Comparison of ENCODE assay signal across 18 cellular contexts in genomic region chr16:83147244-83147643, GRCh38.
"Had no signal": no experiment of that assay in that cellular context is flagged by ENCODE, and none has a peak within 500 bp of the region (broad histone marks: within the 10 kb centered on the region; RNA-seq: fewer than 3 reads in every experiment).

No MANE protein-coding gene starts in this region.

- H3K27me3 Mint-ChIP-seq: activated naive CD4-positive, alpha-beta T cell treated with anti-CD3 and anti-CD28 coated beads, Interleukin-2, amount 50 U/mL, for 24 hours; T-cell had no signal

- H3K4me1 ChIP-seq: esophagus muscularis mucosa, parathyroid adenoma, thyroid gland had no signal

- H3K27ac ChIP-seq: esophagus muscularis mucosa, neutrophil, parathyroid adenoma, thyroid gland had no signal

- H3K4me3 ChIP-seq: esophagus muscularis mucosa, thyroid gland had no signal

- H2AFZ ChIP-seq: parathyroid adenoma had no signal

- ATAC-seq: activated CD4-positive, CD25-positive, alpha-beta regulatory T cell treated with anti-CD3 and anti-CD28 coated beads, Interleukin-2, amount 50 U/mL, for 24 hours; activated CD8-positive, alpha-beta T cell treated with anti-CD3 and anti-CD28 coated beads, Interleukin-2, amount 10 ng/mL, durations not matched to agents 7 days and 5 days; activated T-cell treated with anti-CD3 and anti-CD28 coated beads, Interleukin-2, amount 50 U/mL, for 72 hours; natural killer cell; T-cell had no signal

- H3K79me2 ChIP-seq: parathyroid adenoma had no signal

- H3K4me1 Mint-ChIP-seq: activated CD4-positive, alpha-beta T cell treated with anti-CD3 and anti-CD28 coated beads, Interleukin-2, amount 10 ng/mL, durations not matched to agents 7 days and 5 days; activated naive CD4-positive, alpha-beta T cell treated with anti-CD3 and anti-CD28 coated beads, Interleukin-2, amount 50 U/mL, for 24 hours; natural killer cell; T-cell had no signal

- H3K36me3 Mint-ChIP-seq: activated naive CD4-positive, alpha-beta T cell treated with anti-CD3 and anti-CD28 coated beads, Interleukin-2, amount 50 U/mL, for 24 hours; natural killer cell; T-cell had no signal

- DNase-seq: activated CD4-positive, alpha-beta T cell treated with anti-CD3 and anti-CD28 coated beads, Interleukin-2, amount 10 ng/mL, durations not matched to agents 7 days and 5 days; activated CD8-positive, alpha-beta T cell treated with anti-CD3 and anti-CD28 coated beads, Interleukin-2, amount 10 ng/mL, durations not matched to agents 7 days and 5 days; activated effector memory CD4-positive, alpha-beta T cell treated with anti-CD3 and anti-CD28 coated beads, Interleukin-2, amount 50 U/mL, for 16 hours; activated T-cell treated with anti-CD3 and anti-CD28 coated beads, Interleukin-2, amount 50 U/mL, for 72 hours; effector CD4-positive, alpha-beta T cell; hypothalamus; kidney; natural killer cell; SK-N-SH; stimulated activated CD4-positive, alpha-beta T cell treated with anti-CD3 and anti-CD28 coated beads, Interleukin-2, amount 100 ng/mL, for 24 hours; stimulated activated naive CD4-positive, alpha-beta T cell treated with Interleukin-2 at 50 U/mL for 16 hours; T-cell; thyroid gland had no signal

- H3K36me3 ChIP-seq: esophagus muscularis mucosa, neutrophil, thyroid gland had no signal

- H3K27me3 ChIP-seq: esophagus muscularis mucosa, neutrophil, thyroid gland had no signal

- H3K4me2 ChIP-seq: SK-N-SH had no signal

- H3K9me3 Mint-ChIP-seq: activated CD4-positive, alpha-beta T cell treated with anti-CD3 and anti-CD28 coated beads, Interleukin-2, amount 10 ng/mL, durations not matched to agents 7 days and 5 days; activated naive CD4-positive, alpha-beta T cell treated with anti-CD3 and anti-CD28 coated beads, Interleukin-2, amount 50 U/mL, for 24 hours; natural killer cell had no signal

- H3K27ac Mint-ChIP-seq: activated CD4-positive, alpha-beta T cell treated with anti-CD3 and anti-CD28 coated beads, Interleukin-2, amount 10 ng/mL, durations not matched to agents 7 days and 5 days; activated CD8-positive, alpha-beta T cell treated with anti-CD3 and anti-CD28 coated beads, Interleukin-2, amount 10 ng/mL, durations not matched to agents 7 days and 5 days; activated naive CD4-positive, alpha-beta T cell treated with anti-CD3 and anti-CD28 coated beads, Interleukin-2, amount 50 U/mL, for 24 hours; activated T-cell treated with anti-CD3 and anti-CD28 coated beads, Interleukin-2, amount 50 U/mL, for 72 hours; natural killer cell; T-cell had no signal

- H3K9me3 ChIP-seq: esophagus muscularis mucosa, neutrophil, SK-N-SH, thyroid gland had no signal

- H3K4me3 Mint-ChIP-seq: activated CD4-positive, alpha-beta T cell treated with anti-CD3 and anti-CD28 coated beads, Interleukin-2, amount 10 ng/mL, durations not matched to agents 7 days and 5 days; activated CD8-positive, alpha-beta T cell treated with anti-CD3 and anti-CD28 coated beads, Interleukin-2, amount 10 ng/mL, durations not matched to agents 7 days and 5 days; activated naive CD4-positive, alpha-beta T cell treated with anti-CD3 and anti-CD28 coated beads, Interleukin-2, amount 50 U/mL, for 24 hours; activated T-cell treated with anti-CD3 and anti-CD28 coated beads, Interleukin-2, amount 50 U/mL, for 72 hours; natural killer cell; T-cell had no signal
